Comparison of ENCODE assay signal across 1 cellular context in genomic region chr1:114339379-114339778, GRCh38.
TF ChIP-seq lines count a peak whose summit lies in the region.

No MANE protein-coding gene starts in this region.

TF ChIP-seq in WTC11, 78 proteins besides CTCF, POLR2A, EP300 and RAD21 (continued from another document):
- TF ChIP-seq ZNF219 (CRISPR knock-in tag; IDR thresholded peaks at IDR 0.05; ENCODE audit: borderline replicate concordance) (no peak), EMX1 (CRISPR knock-in tag; IDR thresholded peaks at IDR 0.05) (no peak), HMGA2 (CRISPR knock-in tag; IDR thresholded peaks at IDR 0.05) (no peak)
TF ChIP-seq in WTC11: peak in this region for 0.
